Comparison of ENCODE assay signal across 13 cellular contexts in the genomic region with DNA sequence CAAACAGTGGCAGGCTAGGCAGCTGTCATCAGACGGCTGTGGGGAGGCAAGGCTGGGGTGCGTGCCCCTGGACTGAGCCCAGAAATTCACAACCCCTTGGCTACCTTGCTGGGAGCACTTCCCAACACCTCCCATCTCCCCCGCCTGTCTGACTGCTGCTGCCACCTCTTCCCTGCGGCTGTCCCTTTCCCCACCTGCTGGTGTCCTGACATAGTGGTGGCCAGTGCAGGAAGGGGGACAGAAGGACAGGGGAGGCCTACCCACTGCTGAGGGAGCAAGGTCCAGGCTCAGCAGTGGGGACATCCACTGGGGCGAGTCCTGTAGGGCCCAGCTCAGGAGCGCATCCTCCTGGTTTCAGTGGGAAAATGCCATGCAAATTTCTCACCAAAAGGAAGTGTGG. TPM values are rescaled to one million over a fixed set of nuclear protein-coding genes. Genes with fewer than 3 reads are reported as not detected.
DNase-seq lines count a peak whose midpoint lies in the region; ATAC-seq and TF ChIP-seq lines count a peak whose summit lies in the region.
"Had no signal": no experiment of that assay in that cellular context is flagged by ENCODE, and none has a peak within 500 bp of the region (broad histone marks: within the 10 kb centered on the region; RNA-seq: fewer than 3 reads in every experiment).

No MANE protein-coding gene starts in this region.

- CTCF ChIA-PET in activated CD8-positive, alpha-beta T cell treated with anti-CD3 and anti-CD28 coated beads for 36 hours (lab: Charles Lee): interaction anchor here (1.0 to 1.1 kb wide), 2 partner anchors 36 to 199 kb away, joined by 3 to 4 read pairs; a partner anchor contains a TSS

- no peak overlapping the region for H3K4me3 Mint-ChIP-seq in activated CD8-positive, alpha-beta T cell treated with anti-CD3 and anti-CD28 coated beads for 36 hours
- no peak overlapping the region for H3K4me3 Mint-ChIP-seq in natural killer cell
- H3K4me3 Mint-ChIP-seq: H9 had no signal

- intact Hi-C loops in left ventricle myocardium inferior (cut with micrococcal nuclease) (no loop called here), left ventricle myocardium superior (cut with micrococcal nuclease) (no loop called here), natural killer cell (cut with micrococcal nuclease) (no loop called here)
- intact Hi-C loops in activated CD8-positive, alpha-beta T cell treated with anti-CD3 and anti-CD28 coated beads for 36 hours (cut with micrococcal nuclease): no loop called here

- TF ChIP-seq EP300 in upper lobe of left lung (IDR thresholded peaks at IDR 0.05): no peak

- H3K27ac Mint-ChIP-seq in activated CD8-positive, alpha-beta T cell treated with anti-CD3 and anti-CD28 coated beads for 36 hours: peak overlapping the region; percentile 27
- peak overlapping the region; percentile 71 to 85 for H3K27ac Mint-ChIP-seq in natural killer cell

- peaks cover 3% of the 10 kb centered on the region for H3K36me3 Mint-ChIP-seq in activated CD8-positive, alpha-beta T cell treated with anti-CD3 and anti-CD28 coated beads for 36 hours (ENCODE audit: low read depth)
- no peaks in the 10 kb centered on the region for H3K36me3 Mint-ChIP-seq in natural killer cell

- peaks cover 5% of the 10 kb centered on the region for H3K9me3 Mint-ChIP-seq in activated CD8-positive, alpha-beta T cell treated with anti-CD3 and anti-CD28 coated beads for 36 hours
- H3K9me3 Mint-ChIP-seq in natural killer cell: no peaks in the 10 kb centered on the region

- DNase-seq in left ventricle myocardium inferior (no peak), left ventricle myocardium superior (no peak), natural killer cell (no peak), upper lobe of left lung (no peak), hepatic stellate cell (ENCODE audit: low spot score) (no peak), NAMALWA (ENCODE audit: low spot score) (no peak)
- DNase-seq in activated CD8-positive, alpha-beta T cell treated with anti-CD3 and anti-CD28 coated beads for 36 hours: no peak
- DNase-seq: H9; left lung; NCI-H2171; stimulated activated CD4-positive, alpha-beta T cell treated with anti-CD3 and anti-CD28 coated beads, Interleukin-15, amount 100 ng/mL, for 24 hours; T-helper 1 cell had no signal

- no peak for ATAC-seq in left ventricle myocardium superior
- no peak for ATAC-seq in activated CD8-positive, alpha-beta T cell treated with anti-CD3 and anti-CD28 coated beads for 36 hours
- ATAC-seq in natural killer cell: no peak
- no peak for ATAC-seq in upper lobe of left lung (ENCODE audit: low FRiP score in 2 of 2)
- no peak for ATAC-seq in HG03354 (IDR thresholded peaks at IDR 0.05; ENCODE audit: poor library complexity, severe bottlenecking, unreplicated experiment)
- ATAC-seq: left lung had no signal

- TF ChIP-seq POLR2A in upper lobe of left lung (IDR thresholded peaks at IDR 0.05): no peak

- H3K4me1 Mint-ChIP-seq in activated CD8-positive, alpha-beta T cell treated with anti-CD3 and anti-CD28 coated beads for 36 hours (ENCODE audit: low read depth): peaks cover 21% of the 10 kb centered on the region
- H3K4me1 Mint-ChIP-seq in natural killer cell: peaks cover 11 to 28% of the 10 kb centered on the region in 2 donors

- H3K27ac ChIP-seq in left ventricle myocardium inferior (replicated peaks) (peak overlapping the region; percentile 93), upper lobe of left lung (peak overlapping the region; percentile 86 to 91 (median 89))

- H3K4me1 ChIP-seq in left ventricle myocardium inferior (peaks cover 54% of the 10 kb centered on the region), upper lobe of left lung (peaks cover 34 to 40% (median 37%) of the 10 kb centered on the region in 4 donors)

- TF ChIP-seq CTCF in left ventricle myocardium inferior (IDR thresholded peaks at IDR 0.05; ENCODE audit: borderline replicate concordance) (no peak), natural killer cell (IDR thresholded peaks at IDR 0.05) (no peak), upper lobe of left lung (IDR thresholded peaks at IDR 0.05) (no peak)
- TF ChIP-seq CTCF in activated CD8-positive, alpha-beta T cell treated with anti-CD3 and anti-CD28 coated beads for 36 hours (IDR thresholded peaks at IDR 0.05): no peak

- H3K36me3 ChIP-seq in left ventricle myocardium inferior: peaks cover 16% of the 10 kb centered on the region
- H3K36me3 ChIP-seq in upper lobe of left lung: peaks cover 0 to 5% (median 0%) of the 10 kb centered on the region in 4 donors

- H3K9me3 ChIP-seq in left ventricle myocardium inferior (replicated peaks) (no peaks in the 10 kb centered on the region), upper lobe of left lung (peaks cover 0 to 26% (median 0%) of the 10 kb centered on the region in 4 donors)
- H3K9me3 ChIP-seq: left lung had no signal

- POLR2A ChIA-PET in activated CD8-positive, alpha-beta T cell treated with anti-CD3 and anti-CD28 coated beads for 36 hours (lab: Charles Lee): no interaction called here

- no peaks in the 10 kb centered on the region for H3K27me3 Mint-ChIP-seq in activated CD8-positive, alpha-beta T cell treated with anti-CD3 and anti-CD28 coated beads for 36 hours
- no peaks in the 10 kb centered on the region for H3K27me3 Mint-ChIP-seq in natural killer cell (ENCODE audit: low read depth in 2 of 2)

- H3K27me3 ChIP-seq in left ventricle myocardium inferior (ENCODE audit: low read depth) (no peaks in the 10 kb centered on the region), upper lobe of left lung (peaks cover 0 to 7% (median 0%) of the 10 kb centered on the region in 4 donors)
- H3K27me3 ChIP-seq: left lung had no signal

- H3K4me3 ChIP-seq in left ventricle myocardium inferior (no peak overlapping the region), upper lobe of left lung (no peak overlapping the region)

- 90 to 92% methylated on average over 4 to 6 of the region's 6 CpGs for WGBS in upper lobe of left lung, 2 donors

RNA-seq across cellular contexts. Expression of a gene that starts 3.4 kb away (rescaled TPM):
- total RNA-seq in left ventricle myocardium inferior: 16.0 TPM
- total RNA-seq in left ventricle myocardium superior: 16.5 TPM
- total RNA-seq in activated CD8-positive, alpha-beta T cell treated with anti-CD3 and anti-CD28 coated beads for 36 hours: 1 to 10 TPM; 3.9 to 4.4 TPM
- 10 to 100 TPM; 12.2 to 13.9 (median 13.8) TPM for total RNA-seq in natural killer cell
- 10 to 100 TPM in 5 of 6 donors, 1 to 10 TPM in 1; 9.8 to 28.1 (median 17.9) TPM for total RNA-seq in upper lobe of left lung

RNA-seq across cellular contexts. Expression of a gene that starts 3.9 kb away (rescaled TPM):
- total RNA-seq in left ventricle myocardium inferior (80.8 TPM), left ventricle myocardium superior (91.6 TPM), natural killer cell (100 to 1,000 TPM; 109 to 131 (median 119) TPM), upper lobe of left lung (100 to 1,000 TPM; 110 to 236 (median 132) TPM)
- 100 to 1,000 TPM in 1 of 2 experiments, 10 to 100 TPM in 1; 97.6 to 102 TPM for total RNA-seq in activated CD8-positive, alpha-beta T cell treated with anti-CD3 and anti-CD28 coated beads for 36 hours

RNA-seq across cellular contexts. Expression of a gene that starts 36.0 kb away (rescaled TPM):
- 2.9 TPM for total RNA-seq in left ventricle myocardium inferior
- total RNA-seq in left ventricle myocardium superior: 2.4 TPM
- 1 to 10 TPM; 7.7 to 8.2 TPM for total RNA-seq in activated CD8-positive, alpha-beta T cell treated with anti-CD3 and anti-CD28 coated beads for 36 hours
- 1 to 10 TPM in 2 of 3 donors, not detected in 1; 1.2 to 1.3 TPM for total RNA-seq in natural killer cell
- 10 to 100 TPM in 1 of 6 donors, 1 to 10 TPM in 5; 1.3 to 21.0 (median 2.9) TPM for total RNA-seq in upper lobe of left lung

RNA-seq across cellular contexts. Expression of a gene that starts 40.4 kb away (rescaled TPM):
- total RNA-seq in left ventricle myocardium inferior (229 TPM), left ventricle myocardium superior (208 TPM), natural killer cell (1 to 10 TPM in 2 of 3 donors, under 1 TPM in 1; 0.77 to 2.5 (median 1.4) TPM), upper lobe of left lung (1 to 10 TPM; 3.9 to 8.1 (median 6.1) TPM)
- total RNA-seq in activated CD8-positive, alpha-beta T cell treated with anti-CD3 and anti-CD28 coated beads for 36 hours: 1 to 10 TPM; 2.5 to 2.7 TPM

RNA-seq across cellular contexts. Expression of a gene that starts 52.7 kb away (rescaled TPM):
- 52.8 TPM for total RNA-seq in left ventricle myocardium inferior
- 43.6 TPM for total RNA-seq in left ventricle myocardium superior
- total RNA-seq in activated CD8-positive, alpha-beta T cell treated with anti-CD3 and anti-CD28 coated beads for 36 hours: under 1 TPM in 1 of 2 experiments, not detected in 1; 0.09 TPM
- total RNA-seq in natural killer cell: not detected
- under 1 TPM in 4 of 6 donors, not detected in 2; 0.20 to 0.44 (median 0.23) TPM for total RNA-seq in upper lobe of left lung
- total RNA-seq: H9 had no signal
